ENCODE assay signal across 1 cellular context in genomic region chr6:125942677-125943527, GRCh38.
TF ChIP-seq lines count a peak whose summit lies in the region.

No MANE protein-coding gene starts in this region.

TF ChIP-seq in IMR-90, 13 proteins besides CTCF, POLR2A, EP300 and RAD21:
- 0 out of 2 replicates have a peak, but pooled peaks have one; percentile 19 for TF ChIP-seq FOS (IDR thresholded peaks at IDR 0.05; ENCODE audit: low read depth, low read length)
- no peak for TF ChIP-seq MAFK (IDR thresholded peaks at IDR 0.05; ENCODE audit: low read depth, low read length)
